ENCODE assay signal across 36 cellular contexts in genomic region chr2:71824436-71824835, GRCh38.
"Had no signal": no experiment of that assay in that cellular context is flagged by ENCODE, and none has a peak within 500 bp of the region (broad histone marks: within the 10 kb centered on the region; RNA-seq: fewer than 3 reads in every experiment).

No MANE protein-coding gene starts in this region.

- H3K36me3 Mint-ChIP-seq: activated CD4-positive, alpha-beta memory T cell treated with anti-CD3 and anti-CD28 coated beads for 36 hours; activated naive CD4-positive, alpha-beta T cell treated with anti-CD3 and anti-CD28 coated beads, Interleukin-2, amount 50 U/mL, for 72 hours had no signal

- H3K4me3 ChIP-seq: adrenal gland, body of pancreas, cardiac muscle cell, Peyer's patch had no signal

- H3K4me3 Mint-ChIP-seq: activated B cell treated with CpG ODN at 0.5 μM for 24 hours; activated CD4-positive, alpha-beta memory T cell treated with anti-CD3 and anti-CD28 coated beads for 36 hours; activated naive CD4-positive, alpha-beta T cell treated with anti-CD3 and anti-CD28 coated beads for 36 hours; activated T-cell treated with anti-CD3 and anti-CD28 coated beads, Interleukin-2, amount 50 U/mL, for 4 hours; activated T-helper 1 cell treated with anti-CD3 and anti-CD28 coated beads, Interleukin-12 subunit alpha, Interleukin-12 subunit beta, Interleukin-2, Interleukin-4 antibody, amounts not matched to agents 30 ng/mL and 10 ng/mL and 1 ng/mL, durations not matched to agents 14 hours and 24 hours and 36 hours had no signal

- H3K9me3 ChIP-seq: adrenal gland, body of pancreas, Peyer's patch had no signal

- H3K27me3 ChIP-seq: adrenal gland, body of pancreas, cardiac muscle cell, Peyer's patch had no signal

- H3K27ac Mint-ChIP-seq: activated B cell treated with CpG ODN at 0.5 μM for 24 hours; activated CD4-positive, alpha-beta memory T cell treated with anti-CD3 and anti-CD28 coated beads for 36 hours; activated naive CD4-positive, alpha-beta T cell treated with anti-CD3 and anti-CD28 coated beads for 36 hours; activated naive CD4-positive, alpha-beta T cell treated with anti-CD3 and anti-CD28 coated beads, Interleukin-2, amount 50 U/mL, for 72 hours; activated T-helper 1 cell treated with anti-CD3 and anti-CD28 coated beads, Interleukin-12 subunit alpha, Interleukin-12 subunit beta, Interleukin-2, Interleukin-4 antibody, amounts not matched to agents 30 ng/mL and 10 ng/mL and 1 ng/mL, durations not matched to agents 14 hours and 24 hours and 36 hours had no signal

- H3K9me3 Mint-ChIP-seq: activated naive CD4-positive, alpha-beta T cell treated with anti-CD3 and anti-CD28 coated beads, Interleukin-2, amount 50 U/mL, for 72 hours; activated T-helper 1 cell treated with anti-CD3 and anti-CD28 coated beads, Interleukin-12 subunit alpha, Interleukin-12 subunit beta, Interleukin-2, Interleukin-4 antibody, amounts not matched to agents 30 ng/mL and 10 ng/mL and 1 ng/mL, durations not matched to agents 14 hours and 24 hours and 36 hours had no signal

- ATAC-seq: activated naive CD4-positive, alpha-beta T cell treated with anti-CD3 and anti-CD28 coated beads, Interleukin-2, amount 50 U/mL, for 72 hours; activated T-cell treated with anti-CD3 and anti-CD28 coated beads, Interleukin-2, amount 50 U/mL, for 4 hours; body of pancreas; PC-3 had no signal

- H3K36me3 ChIP-seq: adrenal gland, cardiac muscle cell, Peyer's patch had no signal

- DNase-seq: activated B cell treated with CpG ODN at 0.5 μM for 24 hours; activated CD4-positive, alpha-beta memory T cell treated with anti-CD3 and anti-CD28 coated beads for 36 hours; activated CD4-positive, alpha-beta T cell treated with anti-CD3 and anti-CD28 coated beads for 4 hours; activated CD4-positive, alpha-beta T cell treated with anti-CD3 and anti-CD28 coated beads, Interleukin-2, amount 50 U/mL, for 1 hour; activated CD4-positive, CD25-positive, alpha-beta regulatory T cell treated with anti-CD3 and anti-CD28 coated beads, Interleukin-2, amount 50 U/mL, for 72 hours; activated CD8-positive, alpha-beta memory T cell treated with anti-CD3 and anti-CD28 coated beads, Interleukin-2, amount 50 U/mL, for 4 hours; activated gamma-delta T cell treated with Interleukin-2 at 50 U/mL for 16 hours; activated naive CD4-positive, alpha-beta T cell treated with anti-CD3 and anti-CD28 coated beads for 36 hours; activated T-cell treated with anti-CD3 and anti-CD28 coated beads for 4 hours; activated T-cell treated with anti-CD3 and anti-CD28 coated beads, Interleukin-2, amount 50 U/mL, for 4 hours; adrenal gland; body of pancreas; Kasumi-1; KBM-7; MM.1S; MV-4-11; NCI-H1092; NCI-H1436 treated with DMSO at 0.1 percent for 48 hours; NCI-H1694 treated with DMSO at 0.1 percent for 48 hours; NCI-H2029; NCI-H510A; NCI-H526; NCI-H748 treated with DMSO at 0.1 percent for 48 hours; NK-92 treated with Interleukin-12 subunit alpha and Interleukin-12 subunit beta, amount 100 ng/mL, for 24 hours; PC-3; Peyer's patch; Right ventricle myocardium superior; SW 1271; T-helper 1 cell; T-helper 2 cell; T-helper 9 cell had no signal

- H3K4me1 ChIP-seq: adrenal gland, body of pancreas, Peyer's patch had no signal

- H3K27ac ChIP-seq: adrenal gland, body of pancreas, cardiac muscle cell, Peyer's patch, VCaP had no signal

- FAIRE-seq: astrocyte had no signal

- H3K4me1 Mint-ChIP-seq: activated B cell treated with CpG ODN at 0.5 μM for 24 hours had no signal
